Comparison of ENCODE assay signal across 12 cellular contexts in the genomic region with DNA sequence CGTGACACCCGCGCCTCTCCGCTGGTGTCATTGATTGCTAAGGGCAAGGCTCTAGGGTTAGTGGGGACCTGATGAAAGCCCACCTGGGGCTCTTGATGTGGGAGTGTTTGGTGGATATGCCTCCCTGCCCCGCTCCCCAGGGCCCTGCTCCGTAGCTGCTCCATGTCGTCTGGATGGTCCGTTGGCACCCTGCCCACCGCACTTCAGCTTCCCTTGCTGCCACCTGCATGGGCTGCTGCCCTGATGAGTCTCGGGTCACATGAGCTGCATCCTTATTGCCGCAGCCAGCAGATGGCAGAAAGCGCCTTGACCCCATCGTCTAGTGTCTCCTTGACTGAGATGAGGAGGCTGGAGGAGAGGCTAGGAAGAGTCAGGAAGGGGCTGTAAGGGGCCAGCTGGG.
DNase-seq lines count a peak whose midpoint lies in the region; ATAC-seq, FAIRE-seq and TF ChIP-seq lines count a peak whose summit lies in the region.
"Had no signal": no experiment of that assay in that cellular context is flagged by ENCODE, and none has a peak within 500 bp of the region (broad histone marks: within the 10 kb centered on the region; RNA-seq: fewer than 3 reads in every experiment).

No MANE protein-coding gene starts in this region.

- H2AFZ ChIP-seq in SK-N-SH (ENCODE audit: low read depth) (no peak overlapping the region), neural progenitor cell (replicated peaks) (no peak overlapping the region)

- no peaks in the 10 kb centered on the region for H3K27me3 ChIP-seq in SK-N-SH (ENCODE audit: insufficient read depth)
- H3K27me3 ChIP-seq in bronchial epithelial cell (ENCODE audit: control insufficient read depth, insufficient read depth, low read length), result peaks cover 11% of the 10 kb centered on the region
- no peaks in the 10 kb centered on the region for H3K27me3 ChIP-seq in neural progenitor cell

- H3K4me3 ChIP-seq in SK-N-SH (ENCODE audit: low read depth in 2 of 2, low read length in 1 of 2) (no peak overlapping the region), bronchial epithelial cell (ENCODE audit: low read depth, low read length) (no peak overlapping the region), neural progenitor cell (no peak overlapping the region)

- H4K20me1 ChIP-seq in SK-N-SH (ENCODE audit: insufficient read depth) (no peaks in the 10 kb centered on the region), neural progenitor cell (ENCODE audit: low read depth) (no peaks in the 10 kb centered on the region)

- H3F3A ChIP-seq in SK-N-SH (replicated peaks; ENCODE audit: insufficient read depth) (peaks cover 9% of the 10 kb centered on the region), neural progenitor cell (ENCODE audit: low read depth) (no peaks in the 10 kb centered on the region)

- H3K9me2 ChIP-seq in SK-N-SH, result no peaks in the 10 kb centered on the region

- peaks cover 10% of the 10 kb centered on the region for H3K4me1 Mint-ChIP-seq in neural progenitor cell

- H3K9me3 ChIP-seq in SK-N-SH (no peaks in the 10 kb centered on the region), neural progenitor cell (ENCODE audit: low read depth) (no peaks in the 10 kb centered on the region)

- peaks cover 4% of the 10 kb centered on the region for H3K27me3 Mint-ChIP-seq in neural progenitor cell (ENCODE audit: insufficient read depth, low read depth)

- H3K36me3 ChIP-seq in SK-N-SH (replicated peaks in 1 of 2; ENCODE audit: control insufficient read depth in 1 of 2, insufficient read depth in 2 of 2, low read length in 1 of 2) (no peaks in the 10 kb centered on the region), bronchial epithelial cell (ENCODE audit: control insufficient read depth, insufficient read depth, low read length) (no peaks in the 10 kb centered on the region), neural progenitor cell (no peaks in the 10 kb centered on the region)

- H3K9me3 Mint-ChIP-seq in neural progenitor cell, result peaks cover 2% of the 10 kb centered on the region

- H3K4me1 ChIP-seq in SK-N-SH (ENCODE audit: control insufficient read depth in 1 of 2, insufficient read depth in 2 of 2, low read depth in 1 of 2, low read length in 1 of 2) (peaks cover 8 to 10% of the 10 kb centered on the region in 2 experiments; a peak in 2 of 4 replicates), neural progenitor cell (no peaks in the 10 kb centered on the region)

- DNase-seq in SK-N-SH (no peak), NCI-H2029 (lab: John Stamatoyannopoulos, UW) (peak; percentile 86), bronchial epithelial cell (ENCODE audit: low read depth) (no peak), neural progenitor cell (ENCODE audit: low spot score) (peak; percentile 22), SKM-1 treated with dmso at 0.1 percent for 144 hours (lab: John Stamatoyannopoulos, UW; ENCODE audit: unreplicated experiment) (no peak)
- DNase-seq in central memory CD4-positive, alpha-beta T cell, result no peak
- DNase-seq: NCI-H446 treated with DMSO at 0.1 percent for 48 hours; stimulated activated CD4-positive, alpha-beta T cell treated with anti-CD3 and anti-CD28 coated beads, Interleukin-12 subunit alpha, Interleukin-12 subunit beta, amount 100 ng/mL, for 4 hours; stimulated activated naive CD4-positive, alpha-beta T cell had no signal

- POLR2A ChIA-PET in SK-N-SH (lab: Yijun Ruan, JAX), result no interaction called here

- no peaks in the 10 kb centered on the region for H3K36me3 Mint-ChIP-seq in neural progenitor cell

- H3K27ac ChIP-seq in SK-N-SH (ENCODE audit: low read depth in 2 of 2, low read length in 1 of 2) (no peak overlapping the region), neural progenitor cell (no peak overlapping the region)

- CTCF ChIA-PET in SK-N-SH (lab: Yijun Ruan, JAX), result interaction anchor here (0.7 to 1.3 kb wide), 4 partner anchors 133 to 422 kb away, joined by 3 to 4 read pairs (median 3); no protein-coding TSS in a partner anchor

- no peak for ATAC-seq in SK-N-SH treated with all-trans-retinoic acid at 6 μM for 48 hours
- no peak for ATAC-seq in GM18907 (IDR thresholded peaks at IDR 0.05; ENCODE audit: unreplicated experiment)
- ATAC-seq: activated CD4-positive, CD25-positive, alpha-beta regulatory T cell treated with anti-CD3 and anti-CD28 coated beads, Interleukin-2, amount 50 U/mL, for 24 hours had no signal

- H3K79me2 ChIP-seq in SK-N-SH (ENCODE audit: insufficient read depth) (no peaks in the 10 kb centered on the region), neural progenitor cell (ENCODE audit: low read depth) (no peaks in the 10 kb centered on the region)

- no peak overlapping the region for H3K9ac ChIP-seq in SK-N-SH
- no peak overlapping the region for H3K9ac ChIP-seq in neural progenitor cell

- TF ChIP-seq EP300 in SK-N-SH (IDR thresholded peaks at IDR 0.05; ENCODE audit: borderline replicate concordance in 1 of 2, low read depth in 1 of 2, low read length in 1 of 2), result no peak

- H3K4me3 Mint-ChIP-seq in neural progenitor cell, result no peak overlapping the region

- no peak overlapping the region for H3K27ac Mint-ChIP-seq in neural progenitor cell

- WGBS in SK-N-SH (ENCODE audit: low lambda C conversion rate), result 97% methylated on average over 7 of the region's 13 CpGs

- peak; percentile 30; the same call in 1 of the 2 replicates for TF ChIP-seq RAD21 in SK-N-SH (IDR thresholded peaks at IDR 0.05; ENCODE audit: low read length)

- TF ChIP-seq CTCF in SK-N-SH (IDR thresholded peaks at IDR 0.05) (no peak), bronchial epithelial cell (IDR thresholded peaks at IDR 0.05; ENCODE audit: insufficient read depth, low read length, severe bottlenecking) (peak; percentile 27), neural progenitor cell (IDR thresholded peaks at IDR 0.05) (peak; percentile 38)

- no peak overlapping the region for H3K4me2 ChIP-seq in SK-N-SH
- no peak overlapping the region for H3K4me2 ChIP-seq in neural progenitor cell

- FAIRE-seq in bronchial epithelial cell (lab: Jason Lieb, UNC), result no peak

TF ChIP-seq in SK-N-SH, 30 proteins besides CTCF, POLR2A, EP300 and RAD21:
- no peak for TF ChIP-seq FOSL2 (IDR thresholded peaks at IDR 0.05; ENCODE audit: borderline replicate concordance, low read depth)
- TF ChIP-seq NRF1 (IDR thresholded peaks at IDR 0.05; ENCODE audit: low read depth, low read length), result no peak
- no peak for TF ChIP-seq RCOR1 (IDR thresholded peaks at IDR 0.05; ENCODE audit: low read length)
- TF ChIP-seq, protein P1, sequence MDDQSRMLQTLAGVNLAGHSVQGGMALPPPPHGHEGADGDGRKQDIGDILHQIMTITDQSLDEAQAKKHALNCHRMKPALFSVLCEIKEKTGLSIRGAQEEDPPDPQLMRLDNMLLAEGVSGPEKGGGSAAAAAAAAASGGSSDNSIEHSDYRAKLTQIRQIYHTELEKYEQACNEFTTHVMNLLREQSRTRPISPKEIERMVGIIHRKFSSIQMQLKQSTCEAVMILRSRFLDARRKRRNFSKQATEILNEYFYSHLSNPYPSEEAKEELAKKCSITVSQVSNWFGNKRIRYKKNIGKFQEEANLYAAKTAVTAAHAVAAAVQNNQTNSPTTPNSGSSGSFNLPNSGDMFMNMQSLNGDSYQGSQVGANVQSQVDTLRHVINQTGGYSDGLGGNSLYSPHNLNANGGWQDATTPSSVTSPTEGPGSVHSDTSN (IDR thresholded peaks at IDR 0.05), result no peak
- no peak for TF ChIP-seq YY1 (IDR thresholded peaks at IDR 0.05; ENCODE audit: low read depth)
- TF ChIP-seq MEF2A (IDR thresholded peaks at IDR 0.05; ENCODE audit: borderline replicate concordance, low read depth), result no peak

TF ChIP-seq in SK-N-SH treated with all-trans-retinoic acid at 6 μM for 48 hours, 23 proteins besides CTCF, POLR2A, EP300 and RAD21:
- TF ChIP-seq ZNF70 (CRISPR knock-in tag; IDR thresholded peaks at IDR 0.05), result no peak
- no peak for TF ChIP-seq ZFP30 (CRISPR knock-in tag; IDR thresholded peaks at IDR 0.05)
- no peak for TF ChIP-seq GLIS3 (CRISPR knock-in tag; IDR thresholded peaks at IDR 0.05)
- no peak for TF ChIP-seq ISL1 (CRISPR knock-in tag; IDR thresholded peaks at IDR 0.05)
- TF ChIP-seq RARB (CRISPR knock-in tag; IDR thresholded peaks at IDR 0.05), result no peak

Comparison
In these comparisons a context has a peak if more than half of its experiments do, and no peak if none do; other contexts are left out.
1. DNase-seq: peak in NCI-H2029 (single experiment) and neural progenitor cell (single experiment); none in SK-N-SH (single experiment), bronchial epithelial cell (single experiment), SKM-1 treated with dmso at 0.1 percent for 144 hours (single experiment) and central memory CD4-positive, alpha-beta T cell (single experiment).